8 cellular contexts compared by ENCODE assay signal in genomic region chr1:1122078-1122811, GRCh38. TPM values are rescaled to one million over a fixed set of nuclear protein-coding genes. Genes with fewer than 3 reads are reported as not detected.
A peak's percentile ranks its signal among the peaks of the same experiment; 100 is the strongest.
DNase-seq lines count a peak whose midpoint lies in the region; TF ChIP-seq lines count a peak whose summit lies in the region.

No MANE protein-coding gene starts in this region.

- H3K4me2 ChIP-seq in parathyroid adenoma (ENCODE audit: low read length): peak overlapping the region; percentile 58

- H3K9me3 Mint-ChIP-seq in activated naive CD4-positive, alpha-beta T cell treated with anti-CD3 and anti-CD28 coated beads for 36 hours: no peaks in the 10 kb centered on the region
- H3K9me3 Mint-ChIP-seq in glutamatergic neuron (ENCODE audit: unreplicated experiment): peaks cover 18% of the 10 kb centered on the region

- H3K4me3 ChIP-seq in parathyroid adenoma (ENCODE audit: low read depth, low read length): no peak overlapping the region
- H3K4me3 ChIP-seq in thymus (ENCODE audit: low read length): peak overlapping the region; percentile 18

- H3K27ac Mint-ChIP-seq in activated naive CD4-positive, alpha-beta T cell treated with anti-CD3 and anti-CD28 coated beads for 36 hours: no peak overlapping the region
- no peak overlapping the region for H3K27ac Mint-ChIP-seq in glutamatergic neuron (ENCODE audit: unreplicated experiment)

- no peaks in the 10 kb centered on the region for H3K27me3 Mint-ChIP-seq in activated naive CD4-positive, alpha-beta T cell treated with anti-CD3 and anti-CD28 coated beads for 36 hours (ENCODE audit: low read depth)
- H3K27me3 Mint-ChIP-seq in glutamatergic neuron (ENCODE audit: unreplicated experiment): peaks cover 22% of the 10 kb centered on the region

- no peaks in the 10 kb centered on the region for H3K4me1 ChIP-seq in parathyroid adenoma
- no peaks in the 10 kb centered on the region for H3K4me1 ChIP-seq in thymus (ENCODE audit: control insufficient read depth, insufficient read depth, low read length)

- H3K36me3 ChIP-seq in parathyroid adenoma (ENCODE audit: control insufficient read depth, insufficient read depth, low read length) (no peaks in the 10 kb centered on the region), thymus (ENCODE audit: control insufficient read depth, insufficient read depth) (no peaks in the 10 kb centered on the region)

- H3K9ac ChIP-seq in parathyroid adenoma: no peak overlapping the region

- H3K27ac ChIP-seq in parathyroid adenoma (no peak overlapping the region), thymus (ENCODE audit: low read depth) (no peak overlapping the region)

- DNase-seq in NCI-H2081 (lab: John Stamatoyannopoulos, UW): peak; percentile 67 to 73
- no peak for DNase-seq in NCI-H2081 treated with DMSO at 0.1 percent for 48 hours (lab: John Stamatoyannopoulos, UW)
- DNase-seq in HUDEP-2 (lab: John Stamatoyannopoulos, UW; ENCODE audit: unreplicated experiment in 76 of 76): peak in 60 of 76 experiments; percentile 6 to 78 (median 52)
- peak; percentile 52 for DNase-seq in SK-N-DZ (ENCODE audit: low spot score)
- DNase-seq in activated naive CD4-positive, alpha-beta T cell treated with anti-CD3 and anti-CD28 coated beads for 36 hours: peak; percentile 89
- DNase-seq in glutamatergic neuron: peak; percentile 86

- H3K27me3 ChIP-seq in parathyroid adenoma (ENCODE audit: control insufficient read depth, insufficient read depth, low read length) (no peaks in the 10 kb centered on the region), thymus (ENCODE audit: control insufficient read depth, insufficient read depth) (peaks cover 19% of the 10 kb centered on the region)

- H3K9me3 ChIP-seq in parathyroid adenoma (ENCODE audit: control insufficient read depth, low read length) (no peaks in the 10 kb centered on the region), thymus (ENCODE audit: control insufficient read depth) (no peaks in the 10 kb centered on the region)

- 19% methylated on average over 39 of the region's 39 CpGs for whole genome bisulfite sequencing in thymus

- no peaks in the 10 kb centered on the region for H3K79me2 ChIP-seq in parathyroid adenoma

- TF ChIP-seq CTCF in glutamatergic neuron (IDR thresholded peaks at IDR 0.05; ENCODE audit: partially characterized antibody, unreplicated experiment) (peak; percentile 72), parathyroid adenoma (IDR thresholded peaks at IDR 0.05) (peak; percentile 76)

- peak overlapping the region; percentile 64 for H2AFZ ChIP-seq in parathyroid adenoma

- H3K4me3 Mint-ChIP-seq in activated naive CD4-positive, alpha-beta T cell treated with anti-CD3 and anti-CD28 coated beads for 36 hours: no peak overlapping the region
- H3K4me3 Mint-ChIP-seq in glutamatergic neuron (ENCODE audit: unreplicated experiment): no peak overlapping the region

- intact Hi-C loops in activated naive CD4-positive, alpha-beta T cell treated with anti-CD3 and anti-CD28 coated beads for 36 hours (cut with micrococcal nuclease): loop anchor here (1.0 to 2.0 kb wide), 3 partner anchors 87 to 171 kb away; no protein-coding TSS in a partner anchor

- no peaks in the 10 kb centered on the region for H3K36me3 Mint-ChIP-seq in activated naive CD4-positive, alpha-beta T cell treated with anti-CD3 and anti-CD28 coated beads for 36 hours (ENCODE audit: low read depth)
- no peaks in the 10 kb centered on the region for H3K36me3 Mint-ChIP-seq in glutamatergic neuron (ENCODE audit: unreplicated experiment)

- H3K4me1 Mint-ChIP-seq in activated naive CD4-positive, alpha-beta T cell treated with anti-CD3 and anti-CD28 coated beads for 36 hours (ENCODE audit: low read depth): peaks cover 2% of the 10 kb centered on the region
- H3K4me1 Mint-ChIP-seq in glutamatergic neuron (ENCODE audit: low read depth, unreplicated experiment): peaks cover 24% of the 10 kb centered on the region

- CTCF ChIA-PET in activated naive CD4-positive, alpha-beta T cell treated with anti-CD3 and anti-CD28 coated beads for 36 hours (lab: Charles Lee): interaction anchor here (0.6 to 4.4 kb wide), 32 partner anchors 11 to 250 kb away, joined by 3 to 43 read pairs (median 4); partner anchors contain the start of genes B3GALT6, RNF223, SDF4 and TNFRSF18

RNA-seq across cellular contexts. Expression of gene C1orf159, which starts 6.4 kb away (rescaled TPM):
- polyA plus RNA-seq in SK-N-DZ (2014; cell fraction: cytosol; rRNA removed): 25.1 and 29.9 TPM in 2 replicates
- 68.9 and 148 TPM in 2 replicates for polyA plus RNA-seq in SK-N-DZ (2014; cell fraction: nucleus; rRNA removed)
- 10 to 100 TPM; 14.9 to 18.6 TPM for total RNA-seq in activated naive CD4-positive, alpha-beta T cell treated with anti-CD3 and anti-CD28 coated beads for 36 hours
- 24.5 TPM for total RNA-seq in glutamatergic neuron (ENCODE audit: unreplicated experiment)
- 17.8 TPM for polyA plus RNA-seq in thymus

RNA-seq across cellular contexts. Expression of gene RNF223, which starts 48.1 kb away (rescaled TPM):
- not detected in 2 replicates for polyA plus RNA-seq in SK-N-DZ (2014; cell fraction: cytosol; rRNA removed)
- polyA plus RNA-seq in SK-N-DZ (2014; cell fraction: nucleus; rRNA removed): not detected in 2 replicates
- not detected for total RNA-seq in activated naive CD4-positive, alpha-beta T cell treated with anti-CD3 and anti-CD28 coated beads for 36 hours
- not detected for total RNA-seq in glutamatergic neuron (ENCODE audit: unreplicated experiment)
- 0.37 TPM for polyA plus RNA-seq in thymus

RNA-seq across cellular contexts. Expression of gene TTLL10, which starts 51.4 kb away (rescaled TPM):
- polyA plus RNA-seq in SK-N-DZ (2014; cell fraction: cytosol; rRNA removed): not detected in 2 replicates
- polyA plus RNA-seq in SK-N-DZ (2014; cell fraction: nucleus; rRNA removed): not detected in 2 replicates
- total RNA-seq in activated naive CD4-positive, alpha-beta T cell treated with anti-CD3 and anti-CD28 coated beads for 36 hours: not detected
- total RNA-seq in glutamatergic neuron (ENCODE audit: unreplicated experiment): not detected
- 0.27 TPM for polyA plus RNA-seq in thymus
